In the genomic region with DNA sequence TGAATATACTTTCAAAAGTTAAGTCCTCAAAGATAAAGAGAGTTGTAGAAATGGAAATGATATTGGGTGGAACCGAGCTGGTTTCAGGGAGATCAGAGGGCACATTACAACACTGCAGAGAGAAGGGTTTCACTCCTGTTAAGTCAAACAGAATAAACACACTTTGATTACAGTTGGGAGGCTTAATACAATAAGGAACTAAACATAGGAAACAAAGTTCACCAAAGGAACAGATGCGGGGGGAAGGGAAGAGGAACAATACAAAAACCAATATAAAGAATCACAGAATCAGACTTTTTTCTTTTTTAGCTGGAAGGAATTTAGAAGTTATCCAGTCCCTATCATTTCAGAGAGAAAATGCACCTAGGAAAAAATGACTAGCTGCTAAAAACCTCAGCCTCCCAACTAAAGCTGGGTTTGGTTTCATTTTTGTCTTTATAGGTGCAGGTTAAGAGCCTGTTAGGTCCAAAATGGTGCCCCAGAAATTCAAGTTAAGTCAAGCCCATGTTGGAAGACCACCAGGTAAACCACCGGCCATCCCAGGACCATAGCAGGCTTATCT, we compare ENCODE assay signal across 12 cellular contexts.
DNase-seq lines count a peak whose midpoint lies in the region; ATAC-seq, FAIRE-seq and TF ChIP-seq lines count a peak whose summit lies in the region.
"Had no signal": no experiment of that assay in that cellular context is flagged by ENCODE, and none has a peak within 500 bp of the region (broad histone marks: within the 10 kb centered on the region; RNA-seq: fewer than 3 reads in every experiment).

No MANE protein-coding gene starts in this region.

- H3K4me1 Mint-ChIP-seq in brain: peaks cover 28% of the 10 kb centered on the region

- ATAC-seq in left lobe of liver (peak; percentile 51), GM18907 (IDR thresholded peaks at IDR 0.05; ENCODE audit: unreplicated experiment) (no peak), HG03025 (IDR thresholded peaks at IDR 0.05; ENCODE audit: low FRiP score, unreplicated experiment) (no peak), GM18498 (IDR thresholded peaks at IDR 0.05; ENCODE audit: unreplicated experiment) (no peak)

- H3K36me3 Mint-ChIP-seq in brain: peaks cover 6% of the 10 kb centered on the region
- H3K36me3 Mint-ChIP-seq: activated CD4-positive, alpha-beta memory T cell treated with anti-CD3 and anti-CD28 coated beads for 36 hours had no signal

- no peaks in the 10 kb centered on the region for H3K27me3 Mint-ChIP-seq in brain
- H3K27me3 Mint-ChIP-seq: activated CD4-positive, alpha-beta memory T cell treated with anti-CD3 and anti-CD28 coated beads for 36 hours had no signal

- H3K27ac Mint-ChIP-seq in brain: peak overlapping the region in 3 of 5 experiments; percentile 4 to 58 (median 40)
- H3K27ac Mint-ChIP-seq: activated CD4-positive, alpha-beta memory T cell treated with anti-CD3 and anti-CD28 coated beads for 36 hours had no signal

- peak overlapping the region in 1 of 5 experiments; percentile 71 for H3K4me3 Mint-ChIP-seq in brain
- H3K4me3 Mint-ChIP-seq: activated CD4-positive, alpha-beta memory T cell treated with anti-CD3 and anti-CD28 coated beads for 36 hours had no signal

- H3K4me3 ChIP-seq in small intestine (ENCODE audit: low read depth in 1 of 2, low read length in 2 of 2): peak overlapping the region; percentile 48 to 89
- H3K4me3 ChIP-seq: SK-N-MC had no signal

- H3K36me3 ChIP-seq in small intestine (ENCODE audit: control insufficient read depth in 2 of 2, insufficient read depth in 2 of 2, low read length in 2 of 2): no peaks in the 10 kb centered on the region

- TF ChIP-seq CTCF in brain (conservative IDR thresholded peaks at IDR 0.05): no peak

- no peak for FAIRE-seq in small intestine (lab: Jason Lieb, UNC)

- no peaks in the 10 kb centered on the region for H3K9me3 ChIP-seq in small intestine (ENCODE audit: control insufficient read depth, low read depth)

- H3K27me3 ChIP-seq in small intestine (ENCODE audit: control insufficient read depth in 2 of 2, insufficient read depth in 2 of 2, low read length in 2 of 2): no peaks in the 10 kb centered on the region

- DNase-seq in M059J (ENCODE audit: low read depth) (peak; percentile 50), left lobe of liver (ENCODE audit: low spot score) (no peak), small intestine (peak; percentile 91), HUDEP-2 (lab: John Stamatoyannopoulos, UW; ENCODE audit: unreplicated experiment in 76 of 76) (no peak)
- DNase-seq: activated CD4-positive, alpha-beta memory T cell treated with anti-CD3 and anti-CD28 coated beads for 36 hours; left cardiac atrium; NCI-H2171 treated with DMSO at 0.1 percent for 48 hours had no signal

- peak overlapping the region; percentile 62 to 86 for H3K27ac ChIP-seq in small intestine (ENCODE audit: low read depth in 1 of 2, low read length in 1 of 2)
- H3K27ac ChIP-seq: SK-N-MC had no signal

- WGBS in small intestine, 3 donors: 18 to 44% (median 20%) methylated on average over 3 of the region's 3 CpGs

- H3K4me1 ChIP-seq in small intestine (ENCODE audit: control insufficient read depth in 2 of 2, insufficient read depth in 1 of 2, low read depth in 1 of 2, low read length in 1 of 2): peaks cover 0 to 11% of the 10 kb centered on the region in 2 donors

- H3K9me3 Mint-ChIP-seq in brain: peaks cover 0 to 2% (median 0%) of the 10 kb centered on the region in 5 experiments
- H3K9me3 Mint-ChIP-seq: activated CD4-positive, alpha-beta memory T cell treated with anti-CD3 and anti-CD28 coated beads for 36 hours had no signal

Comparison
In these comparisons a context has a peak if more than half of its experiments do, and no peak if none do; other contexts are left out.
1. DNase-seq: peak in M059J (single experiment) and small intestine (single experiment); none in left lobe of liver (single experiment) and HUDEP-2 (0 of 76).